23 cellular contexts compared by ENCODE assay signal in the genomic region with DNA sequence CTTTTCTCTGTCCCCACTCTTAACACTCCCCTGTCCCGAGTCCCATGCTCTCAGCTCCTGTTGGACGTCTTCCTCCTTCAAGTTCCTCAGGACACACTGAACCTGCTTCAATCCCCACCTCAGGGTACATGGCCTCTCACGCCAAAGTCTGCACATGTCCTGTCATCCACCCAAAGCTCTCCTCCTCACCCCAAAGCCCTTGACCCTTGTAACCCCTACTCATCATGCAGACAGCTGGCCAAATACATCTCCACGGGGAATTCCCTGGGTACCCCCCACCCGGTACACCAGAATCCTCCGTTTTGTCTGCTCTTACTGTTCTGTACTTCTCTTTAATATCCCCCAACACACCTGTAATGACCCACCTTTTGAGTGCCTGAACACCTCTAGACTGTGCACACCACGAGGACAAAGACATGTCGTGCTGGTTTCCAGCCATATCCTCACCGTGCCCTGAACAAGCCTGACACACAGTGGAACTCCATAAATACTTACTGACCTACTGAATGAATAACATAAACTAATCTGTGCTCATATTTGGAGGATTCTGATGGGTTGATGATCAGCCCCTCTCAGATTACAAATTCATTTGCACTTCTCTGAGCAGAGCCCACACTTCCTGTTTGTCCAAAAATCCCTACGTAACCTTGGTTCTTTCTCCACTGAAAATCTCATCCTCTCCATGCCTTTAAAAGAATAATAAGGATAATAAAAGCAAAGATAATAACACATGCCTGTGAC.
DNase-seq lines count a peak whose midpoint lies in the region; ATAC-seq, FAIRE-seq and TF ChIP-seq lines count a peak whose summit lies in the region.
"Had no signal": no experiment of that assay in that cellular context is flagged by ENCODE, and none has a peak within 500 bp of the region (broad histone marks: within the 10 kb centered on the region; RNA-seq: fewer than 3 reads in every experiment).

No MANE protein-coding gene starts in this region.

- peak overlapping the region; percentile 89 for H3K23ac ChIP-seq in IMR-90 (ENCODE audit: low read depth, low read length)

- peak overlapping the region; percentile 41 for H3K14ac ChIP-seq in IMR-90 (replicated peaks; ENCODE audit: low read depth, low read length)

- no peaks in the 10 kb centered on the region for H3K36me3 ChIP-seq in IMR-90 (ENCODE audit: control insufficient read depth, insufficient read depth, low read length)
- H3K36me3 ChIP-seq in RWPE2 (ENCODE audit: low read depth): no peaks in the 10 kb centered on the region
- H3K36me3 ChIP-seq in HepG2 (replicated peaks in 1 of 2; ENCODE audit: control insufficient read depth in 1 of 2, insufficient read depth in 2 of 2, low read length in 2 of 2): no peaks in the 10 kb centered on the region
- H3K36me3 ChIP-seq: BE2C had no signal

- peak overlapping the region; percentile 82 for H4K5ac ChIP-seq in IMR-90 (ENCODE audit: low read depth, low read length)

- H3K9me3 ChIP-seq in IMR-90 (ENCODE audit: control insufficient read depth, insufficient read depth, low read length) (no peaks in the 10 kb centered on the region), RWPE2 (ENCODE audit: severe bottlenecking) (no peaks in the 10 kb centered on the region), HepG2 (ENCODE audit: low read length) (no peaks in the 10 kb centered on the region)
- H3K9me3 ChIP-seq: BE2C had no signal

- FAIRE-seq in HepG2 (lab: Jason Lieb, UNC): no peak
- FAIRE-seq: RCC 7860 had no signal

- H4K91ac ChIP-seq in IMR-90 (ENCODE audit: insufficient read depth, low read depth, low read length): peak overlapping the region; percentile 59

- no peak for TF ChIP-seq RAD21 in IMR-90 (IDR thresholded peaks at IDR 0.05; ENCODE audit: low read length)
- no peak for TF ChIP-seq RAD21 in HepG2 (CRISPR knock-in tag; IDR thresholded peaks at IDR 0.05)

- H4K20me1 ChIP-seq in IMR-90 (ENCODE audit: insufficient read depth, low read length) (no peaks in the 10 kb centered on the region), HepG2 (ENCODE audit: insufficient read depth, low read length) (no peaks in the 10 kb centered on the region)

- ATAC-seq in IMR-90 (ENCODE audit: low read depth): peak; percentile 9; the same call in 1 of the 2 replicates
- ATAC-seq in RWPE2 (ENCODE audit: low read depth): peak; percentile 4; the same call in 1 of the 3 replicates
- no peak for ATAC-seq in HepG2
- no peak for ATAC-seq in GM21360 (IDR thresholded peaks at IDR 0.05; ENCODE audit: unreplicated experiment)
- no peak for ATAC-seq in HG03175 (IDR thresholded peaks at IDR 0.05; ENCODE audit: unreplicated experiment)

- peak overlapping the region; percentile 70 for H2BK120ac ChIP-seq in IMR-90 (ENCODE audit: low read depth, low read length)

- TF ChIP-seq CTCF in IMR-90 (conservative IDR thresholded peaks at IDR 0.05; ENCODE audit: low read depth, low read length) (no peak), RWPE2 (IDR thresholded peaks at IDR 0.05; ENCODE audit: poor library complexity, severe bottlenecking) (no peak), nephron progenitor cell (IDR thresholded peaks at IDR 0.05) (no peak), HepG2 (CRISPR knock-in tag; IDR thresholded peaks at IDR 0.05) (no peak)

- H3K9me1 ChIP-seq in IMR-90 (ENCODE audit: insufficient read depth, low read length): peaks cover 18% of the 10 kb centered on the region

- H2AFZ ChIP-seq in IMR-90 (replicated peaks; ENCODE audit: low read length, poor library complexity): no peak overlapping the region
- H2AFZ ChIP-seq in HepG2 (ENCODE audit: low read length): no peak overlapping the region

- intact Hi-C loops in IMR-90 (cut with micrococcal nuclease) (loop anchor here (2.0 kb wide), 1 partner anchor 69 kb away; no protein-coding TSS in a partner anchor), HepG2 (cut with micrococcal nuclease; ENCODE audit: unreplicated experiment) (no loop called here)

- H3K4me3 ChIP-seq in IMR-90 (ENCODE audit: insufficient read depth, low read depth, low read length) (no peak overlapping the region), RWPE2 (ENCODE audit: severe bottlenecking) (no peak overlapping the region), HepG2 (replicated peaks in 1 of 3; ENCODE audit: insufficient read depth in 1 of 3, low read depth in 2 of 3, low read length in 3 of 3) (no peak overlapping the region)
- H3K4me3 ChIP-seq: SK-N-MC had no signal

- dilution Hi-C loops in IMR-90 (cut with HindIII; ENCODE audit: low sequenced_read_pairs, unreplicated experiment): no loop called here

- peaks cover 21% of the 10 kb centered on the region for H3K4me1 Mint-ChIP-seq in nephron progenitor cell
- H3K4me1 Mint-ChIP-seq: CD4-positive, CD25-positive, alpha-beta regulatory T cell had no signal

- peaks cover 13% of the 10 kb centered on the region for H3K27me3 Mint-ChIP-seq in nephron progenitor cell (ENCODE audit: low read depth, poor library complexity)

- H3K18ac ChIP-seq in IMR-90 (ENCODE audit: low read depth, low read length): peak overlapping the region; percentile 94

- H3K27ac ChIP-seq in IMR-90 (ENCODE audit: insufficient read depth, low read length) (no peak overlapping the region; the same call in 1 of the 2 replicates), RWPE2 (ENCODE audit: poor library complexity, severe bottlenecking) (peak overlapping the region; percentile 9), HepG2 (ENCODE audit: extremely low read length, insufficient read depth, low read length) (no peak overlapping the region)
- H3K27ac ChIP-seq: SK-N-MC had no signal

- no peaks in the 10 kb centered on the region for H3K36me3 Mint-ChIP-seq in nephron progenitor cell (ENCODE audit: low read depth)

- peak overlapping the region; percentile 51; the same call in 2 of the 3 replicates for H2BK15ac ChIP-seq in IMR-90 (ENCODE audit: low read depth, low read length)

- H3K27ac Mint-ChIP-seq in nephron progenitor cell: peak overlapping the region; percentile 5
- H3K27ac Mint-ChIP-seq: CD4-positive, CD25-positive, alpha-beta regulatory T cell had no signal

- TF ChIP-seq EP300 in HepG2 (IDR thresholded peaks at IDR 0.05; ENCODE audit: low read depth in 2 of 2, low read length in 2 of 2): no peak
- no peak for TF ChIP-seq EP300 in HepG2 (CRISPR knock-in tag; IDR thresholded peaks at IDR 0.05; ENCODE audit: borderline replicate concordance)

- 88% methylated on average over 6 of the region's 10 CpGs; no CpG with 5 or more reads in 1 of the 2 experiments for WGBS in IMR-90 (ENCODE audit: extremely low coverage in 2 of 2, insufficient read length in 1 of 2), 2 experiments
- WGBS in HepG2 (ENCODE audit: low lambda C conversion rate): 15% methylated on average over 10 of the region's 10 CpGs

- peaks cover 17% of the 10 kb centered on the region for H3K4me1 ChIP-seq in IMR-90 (ENCODE audit: control insufficient read depth, insufficient read depth, low read length)
- H3K4me1 ChIP-seq in RWPE2 (ENCODE audit: insufficient read depth, poor library complexity, severe bottlenecking): peaks cover 6% of the 10 kb centered on the region
- peaks cover 7% of the 10 kb centered on the region; the same call in 1 of the 2 replicates for H3K4me1 ChIP-seq in HepG2 (ENCODE audit: insufficient read depth, low read length)
- H3K4me1 ChIP-seq: BE2C had no signal

- H2AK5ac ChIP-seq in IMR-90 (ENCODE audit: low read depth, low read length): peak overlapping the region; percentile 55

- peaks cover 28% of the 10 kb centered on the region for H3K9me3 Mint-ChIP-seq in nephron progenitor cell

- DNase-seq in Daoy (ENCODE audit: low read depth): peak; percentile 8
- peak; percentile 13 for DNase-seq in IMR-90
- no peak for DNase-seq in RWPE2 (ENCODE audit: low spot score)
- DNase-seq in nephron progenitor cell: no peak
- DNase-seq in DMS79 treated with DMSO at 0.1 percent for 48 hours (lab: John Stamatoyannopoulos, UW): no peak
- DNase-seq in HepG2 (ENCODE audit: low spot score): no peak
- DNase-seq: BE2C; CD4-positive, CD25-positive, alpha-beta regulatory T cell; COR-L47; DMS 273 treated with DMSO at 0.1 percent for 48 hours; GF-D8; GOT3; MM.1S; NCI-H1092; NCI-H1436 treated with DMSO at 0.1 percent for 48 hours; NCI-H2081 treated with DMSO at 0.1 percent for 48 hours; NCI-H2227 treated with DMSO at 0.1 percent for 48 hours; NCI-H510A treated with DMSO at 0.1 percent for 48 hours; Right ventricle myocardium superior had no signal

- peak overlapping the region; percentile 16 to 55; a peak in 3 of 4 replicates for H4K8ac ChIP-seq in IMR-90 (ENCODE audit: low read depth in 2 of 2, low read length in 2 of 2)

- no peak overlapping the region for H3K4me3 Mint-ChIP-seq in nephron progenitor cell
- H3K4me3 Mint-ChIP-seq: CD4-positive, CD25-positive, alpha-beta regulatory T cell had no signal

- H3K79me1 ChIP-seq in IMR-90 (ENCODE audit: low read depth in 1 of 2, low read length in 2 of 2): no peaks in the 10 kb centered on the region

- peak overlapping the region; percentile 94 for H2BK20ac ChIP-seq in IMR-90 (ENCODE audit: low read depth, low read length)

- no peaks in the 10 kb centered on the region for H3K79me2 ChIP-seq in HepG2 (ENCODE audit: insufficient read depth, low read length)

- CTCF ChIA-PET in IMR-90 (lab: Yijun Ruan, JAX): no interaction called here
- CTCF ChIA-PET in HepG2 (lab: Yijun Ruan, JAX; ENCODE audit: low intra/inter-chr PET ratio, low total read pairs): no interaction called here

- H3K56ac ChIP-seq in IMR-90 (ENCODE audit: extremely low read depth, insufficient read depth, low read length): no peak overlapping the region

- in situ Hi-C loops in IMR-90 (cut with MboI; ENCODE audit: low sequenced_read_pairs) (no loop called here), HepG2 (cut with HindIII; ENCODE audit: extremely low pct_ligation_motif_present, low pct_unique_long_range_greater_than_20kb) (no loop called here)

- H3K27me3 ChIP-seq in IMR-90 (ENCODE audit: control insufficient read depth, insufficient read depth, low read length) (no peaks in the 10 kb centered on the region), RWPE2 (ENCODE audit: insufficient read depth, poor library complexity, severe bottlenecking) (no peaks in the 10 kb centered on the region), HepG2 (ENCODE audit: control insufficient read depth in 1 of 2, insufficient read depth in 2 of 2, low read length in 2 of 2) (peaks cover 1 to 49% of the 10 kb centered on the region in 2 experiments)
- H3K27me3 ChIP-seq: BE2C had no signal

- H2BK5ac ChIP-seq in IMR-90 (ENCODE audit: low read depth, low read length, poor library complexity, severe bottlenecking): peak overlapping the region; percentile 83

- peak overlapping the region; percentile 92 for H3K4ac ChIP-seq in IMR-90 (ENCODE audit: low read depth, low read length)

- POLR2A ChIA-PET in IMR-90 (lab: Charles Lee; ENCODE audit: unreplicated experiment): no interaction called here
- POLR2A ChIA-PET in HepG2 (lab: Yijun Ruan, JAX): no interaction called here

- no peak overlapping the region for H2AK9ac ChIP-seq in IMR-90 (replicated peaks; ENCODE audit: low read depth, low read length, poor library complexity)

- H3K9ac ChIP-seq in IMR-90 (ENCODE audit: low read depth, low read length) (no peak overlapping the region), HepG2 (ENCODE audit: insufficient read depth, low read depth, low read length) (no peak overlapping the region)

- peak overlapping the region; percentile 61; the same call in 1 of the 2 replicates for H3K4me2 ChIP-seq in IMR-90 (ENCODE audit: low read depth, low read length)
- H3K4me2 ChIP-seq in HepG2 (ENCODE audit: low read depth, low read length): no peak overlapping the region

- no peak for TF ChIP-seq POLR2A in IMR-90 (IDR thresholded peaks at IDR 0.05; ENCODE audit: low read depth, low read length)
- TF ChIP-seq POLR2A in HepG2 (IDR thresholded peaks at IDR 0.05; ENCODE audit: insufficient read depth in 1 of 2, low read depth in 2 of 2, low read length in 2 of 2): no peak

- no TSS peak for BruUV-seq in IMR-90 (replicated peaks; lab: Mats Ljungman, UMichigan)
- no TSS peak for BruUV-seq in HepG2 (replicated peaks; lab: Mats Ljungman, UMichigan)

Comparison
In these comparisons a context has a peak if more than half of its experiments do, and no peak if none do; other contexts are left out.
1. DNase-seq: peak in Daoy (single experiment) and IMR-90 (single experiment); none in RWPE2 (single experiment), nephron progenitor cell (single experiment), DMS79 treated with DMSO at 0.1 percent for 48 hours (single experiment) and HepG2 (single experiment).
2. ATAC-seq: peak in IMR-90 (single experiment) and RWPE2 (single experiment); none in HepG2 (single experiment), GM21360 (single experiment) and HG03175 (single experiment).